In the genomic region with DNA sequence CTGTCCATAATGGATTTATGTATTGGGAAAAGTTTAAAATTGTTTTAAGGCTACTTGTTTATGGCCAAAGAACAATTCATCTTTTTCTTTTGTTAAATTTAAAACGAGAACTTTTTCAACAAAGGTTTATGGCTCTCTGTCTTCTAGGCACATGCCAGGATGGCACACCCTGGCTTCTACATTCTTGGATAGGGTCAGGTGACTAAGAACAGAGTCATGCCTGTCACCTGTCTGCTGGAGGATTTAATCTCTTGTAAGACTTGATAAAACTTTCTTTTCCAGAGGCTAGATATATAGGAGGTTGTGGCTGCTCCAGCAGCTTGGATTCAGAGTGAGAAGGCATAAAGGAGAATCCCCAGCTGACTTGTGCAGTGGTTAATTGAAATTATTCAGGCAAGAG, we compare ENCODE assay signal across 26 cellular contexts.
"Had no signal": no experiment of that assay in that cellular context is flagged by ENCODE, and none has a peak within 500 bp of the region (broad histone marks: within the 10 kb centered on the region; RNA-seq: fewer than 3 reads in every experiment).

No MANE protein-coding gene starts in this region.

- H3K36me3 ChIP-seq: ascending aorta, esophagus squamous epithelium had no signal

- ATAC-seq: activated CD4-positive, alpha-beta T cell treated with anti-CD3 and anti-CD28 coated beads for 36 hours; activated naive CD4-positive, alpha-beta T cell treated with anti-CD3 and anti-CD28 coated beads, Interleukin-2, amount 50 U/mL, for 72 hours; activated T-cell treated with anti-CD3 and anti-CD28 coated beads, Interleukin-2, amount 50 U/mL, for 72 hours; T-helper 17 cell had no signal

- DNase-seq: activated CD4-positive, alpha-beta memory T cell treated with anti-CD3 and anti-CD28 coated beads, Interleukin-2, amount 10 ng/mL, durations not matched to agents 7 days and 5 days; activated CD4-positive, alpha-beta T cell treated with anti-CD3 and anti-CD28 coated beads for 36 hours; activated CD4-positive, alpha-beta T cell treated with anti-CD3 and anti-CD28 coated beads, Interleukin-2, amount 10 ng/mL, durations not matched to agents 7 days and 5 days; activated CD4-positive, alpha-beta T cell treated with anti-CD3 and anti-CD28 coated beads, Interleukin-2, amount 50 U/mL, for 4 hours; activated CD4-positive, CD25-positive, alpha-beta regulatory T cell; activated CD4-positive, CD25-positive, alpha-beta regulatory T cell treated with anti-CD3 and anti-CD28 coated beads, Interleukin-2, amount 50 U/mL, for 72 hours; activated CD8-positive, alpha-beta memory T cell treated with anti-CD3 and anti-CD28 coated beads, Interleukin-2, amount 50 U/mL, for 48 hours; activated gamma-delta T cell; activated naive CD4-positive, alpha-beta T cell; activated naive CD4-positive, alpha-beta T cell treated with anti-CD3 and anti-CD28 coated beads, Interleukin-2, amount 10 ng/mL, durations not matched to agents 7 days and 5 days; activated naive CD8-positive, alpha-beta T cell treated with anti-CD3 and anti-CD28 coated beads, Interleukin-2, amount 10 ng/mL, durations not matched to agents 7 days and 5 days; activated T-cell treated with anti-CD3 and anti-CD28 coated beads for 4 hours; activated T-cell treated with anti-CD3 and anti-CD28 coated beads, Interleukin-2, amount 50 U/mL, for 24 hours; activated T-cell treated with anti-CD3 and anti-CD28 coated beads, Interleukin-2, amount 50 U/mL, for 72 hours; dorsolateral prefrontal cortex; effector memory CD4-positive, alpha-beta T cell; endodermal cell; erythroblast; esophagus squamous epithelium; head of caudate nucleus; T-helper 1 cell; T-helper 17 cell; T1000 had no signal

- H3K27me3 ChIP-seq: ascending aorta, esophagus squamous epithelium had no signal

- H3K27ac ChIP-seq: ascending aorta, coronary artery, dorsolateral prefrontal cortex, esophagus squamous epithelium had no signal

- H3K4me1 ChIP-seq: ascending aorta, esophagus squamous epithelium had no signal

- H3K4me3 ChIP-seq: ascending aorta, coronary artery, dorsolateral prefrontal cortex, esophagus squamous epithelium had no signal

- H3K9me3 ChIP-seq: ascending aorta, esophagus squamous epithelium had no signal
